Comparison of ENCODE assay signal across 17 cellular contexts in the genomic region with DNA sequence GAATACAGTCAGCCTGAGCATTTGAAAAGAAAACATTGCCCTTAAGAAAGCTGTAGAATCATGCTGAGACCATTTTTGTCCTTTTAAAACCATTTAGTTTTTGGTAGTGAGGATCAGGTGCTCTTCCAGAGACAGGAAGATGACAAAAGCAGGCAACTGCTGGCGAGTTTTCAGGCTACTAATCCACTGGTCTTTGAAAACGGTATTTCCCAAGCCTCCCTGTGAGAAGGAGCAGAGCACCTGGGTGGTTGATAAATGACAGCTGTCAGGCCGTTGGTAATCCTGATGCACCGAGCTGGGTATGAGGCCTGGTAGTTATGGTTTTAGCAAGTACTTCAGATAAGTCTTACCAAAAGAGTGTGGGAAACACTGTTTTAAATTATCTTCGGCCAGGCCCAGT. TPM values are rescaled to one million over a fixed set of nuclear protein-coding genes. Genes with fewer than 3 reads are reported as not detected.
DNase-seq lines count a peak whose midpoint lies in the region; ATAC-seq, FAIRE-seq and TF ChIP-seq lines count a peak whose summit lies in the region.
"Had no signal": no experiment of that assay in that cellular context is flagged by ENCODE, and none has a peak within 500 bp of the region (broad histone marks: within the 10 kb centered on the region; RNA-seq: fewer than 3 reads in every experiment).

No MANE protein-coding gene starts in this region.

- H2AFZ ChIP-seq in keratinocyte (ENCODE audit: control insufficient read depth, low read length) = peak overlapping the region; percentile 17

- peak; percentile 53 for DNase-seq in H7
- DNase-seq in NCI-H524 treated with DMSO at 0.1 percent for 48 hours (lab: John Stamatoyannopoulos, UW) = peak; percentile 58
- DNase-seq in WERI-Rb-1 = peak; percentile 67
- DNase-seq in keratinocyte (ENCODE audit: low read depth, low spot score) = no peak
- DNase-seq in 8988T = no peak
- DNase-seq in NCI-H2107 (lab: John Stamatoyannopoulos, UW) = no peak
- DNase-seq in left lung = no peak
- DNase-seq: CD8-positive, alpha-beta T cell; COR-L47; DMS153; EL; GDM1; GOT3 had no signal

- no peaks in the 10 kb centered on the region for H3K79me2 ChIP-seq in keratinocyte (ENCODE audit: control insufficient read depth, insufficient read depth, low read length)

- H3K27me3 ChIP-seq in H7 (ENCODE audit: control insufficient read depth, insufficient read depth, low read length) = no peaks in the 10 kb centered on the region
- no peaks in the 10 kb centered on the region for H3K27me3 ChIP-seq in WERI-Rb-1 (ENCODE audit: insufficient read depth, low read depth, severe bottlenecking)
- no peaks in the 10 kb centered on the region for H3K27me3 ChIP-seq in keratinocyte (ENCODE audit: control insufficient read depth, extremely low read depth, insufficient read depth, low read length)
- no peaks in the 10 kb centered on the region for H3K27me3 ChIP-seq in left lung

- no peak overlapping the region for H3K9ac ChIP-seq in keratinocyte (ENCODE audit: control insufficient read depth, extremely low read depth, insufficient read depth, low read length)

- dilution Hi-C loops in keratinocyte (cut with MboI; ENCODE audit: extremely low pct_ligation_motif_present, low sequenced_read_pairs) = no loop called here

- no peak overlapping the region for H3K4me3 ChIP-seq in H7 (ENCODE audit: insufficient read depth, low read depth, low read length)
- H3K4me3 ChIP-seq in WERI-Rb-1 (ENCODE audit: low read depth, low read length) = no peak overlapping the region
- no peak overlapping the region for H3K4me3 ChIP-seq in keratinocyte (ENCODE audit: control insufficient read depth in 2 of 3, extremely low read depth in 1 of 3, insufficient read depth in 2 of 3, low read depth in 1 of 3, low read length in 3 of 3)
- no peak overlapping the region for H3K4me3 ChIP-seq in left lung
- H3K4me3 ChIP-seq: HAP-1 had no signal

- TF ChIP-seq CTCF in WERI-Rb-1 (IDR thresholded peaks at IDR 0.05; ENCODE audit: low read depth, low read length) = no peak
- TF ChIP-seq CTCF in keratinocyte (optimal IDR thresholded peaks at IDR 0.05 in 1 of 3, IDR thresholded peaks at IDR 0.05 in 1 of 3, conservative IDR thresholded peaks at IDR 0.05 in 1 of 3; ENCODE audit: extremely low read depth in 1 of 3, insufficient read depth in 2 of 3, low read length in 3 of 3) = no peak
- TF ChIP-seq CTCF in left lung (IDR thresholded peaks at IDR 0.05) = no peak

- no peaks in the 10 kb centered on the region for H4K20me1 ChIP-seq in keratinocyte (ENCODE audit: control insufficient read depth, extremely low read depth, insufficient read depth, low read length)

- FAIRE-seq in keratinocyte (lab: Jason Lieb, UNC) = no peak
- FAIRE-seq: D721Med, GM12892 had no signal

- H3K36me3 ChIP-seq in H7 (replicated peaks; ENCODE audit: control insufficient read depth, insufficient read depth, low read length) (no peaks in the 10 kb centered on the region), WERI-Rb-1 (no peaks in the 10 kb centered on the region), keratinocyte (ENCODE audit: control insufficient read depth in 2 of 2, extremely low read depth in 1 of 2, insufficient read depth in 2 of 2, low read length in 2 of 2) (no peaks in the 10 kb centered on the region), left lung (no peaks in the 10 kb centered on the region)
- H3K36me3 ChIP-seq: HAP-1 had no signal

- H3K4me1 ChIP-seq in keratinocyte (ENCODE audit: control insufficient read depth, extremely low read depth, insufficient read depth, low read length) (peaks cover 29% of the 10 kb centered on the region), left lung (no peaks in the 10 kb centered on the region)
- H3K4me1 ChIP-seq: HAP-1 had no signal

- ATAC-seq in HG02973 (IDR thresholded peaks at IDR 0.05; ENCODE audit: unreplicated experiment) = no peak
- ATAC-seq in left lung = no peak
- ATAC-seq: CD8-positive, alpha-beta T cell had no signal

- H3K9me3 ChIP-seq in WERI-Rb-1 (ENCODE audit: severe bottlenecking) (no peaks in the 10 kb centered on the region), keratinocyte (ENCODE audit: control insufficient read depth, low read depth, low read length) (no peaks in the 10 kb centered on the region), left lung (no peaks in the 10 kb centered on the region)
- H3K9me3 ChIP-seq: HAP-1 had no signal

- H3K9me1 ChIP-seq in keratinocyte (ENCODE audit: control insufficient read depth, extremely low read depth, insufficient read depth, low read length) = no peaks in the 10 kb centered on the region

- no peak overlapping the region for H3K4me2 ChIP-seq in keratinocyte (ENCODE audit: control insufficient read depth, extremely low read depth, insufficient read depth, low read depth, low read length)

- no peak overlapping the region; the same call in 1 of the 2 replicates for H3K27ac ChIP-seq in WERI-Rb-1
- no peak overlapping the region for H3K27ac ChIP-seq in keratinocyte (ENCODE audit: control insufficient read depth, insufficient read depth, low read length)
- no peak overlapping the region for H3K27ac ChIP-seq in left lung

- intact Hi-C loops in left lung (cut with DNase I) = no loop called here

RNA-seq across cellular contexts. Expression of a gene that starts 10.1 kb away (rescaled TPM):
- 8.1 and 11.9 TPM in 2 replicates for total RNA-seq in H7 (2014; rRNA removed; shearing (Covaris generic))
- polyA plus RNA-seq in keratinocyte = 40.3 to 91.4 TPM (median 51.3 TPM) in 3 replicates
- 205 TPM for polyA plus RNA-seq in keratinocyte (2011; ENCODE audit: low read depth)
- polyA plus RNA-seq in keratinocyte (2011; cell fraction: cytosol; rRNA removed) = 31.8 and 64.5 TPM in 2 replicates
- 89.3 and 120 TPM in 2 replicates for polyA plus RNA-seq in keratinocyte (2011; cell fraction: nucleus; rRNA removed)
- 54.8 and 71.9 TPM in 2 replicates for polyA plus RNA-seq in keratinocyte (2012; ENCODE audit: low replicate concordance)
- 8.1 to 51.9 TPM (median 15.4 TPM) in 3 replicates for polyA minus RNA-seq in keratinocyte
- 19.2 TPM for polyA minus RNA-seq in keratinocyte (2011; cell fraction: cytosol; rRNA and poly(A)+ RNA removed)
- polyA minus RNA-seq in keratinocyte (2011; cell fraction: nucleus; rRNA and poly(A)+ RNA removed) = 39.6 and 102 TPM in 2 replicates
- 100 to 1,000 TPM in 1 of 2 donors, 10 to 100 TPM in 1; 94.4 to 115 TPM for total RNA-seq in left lung

Comparison
In these comparisons a context has a peak if more than half of its experiments do, and no peak if none do; other contexts are left out.
1. DNase-seq: peak in H7 (single experiment), NCI-H524 treated with DMSO at 0.1 percent for 48 hours (single experiment) and WERI-Rb-1 (single experiment); none in keratinocyte (single experiment), 8988T (single experiment), NCI-H2107 (single experiment) and left lung (0 of 2).